In the genomic region with DNA sequence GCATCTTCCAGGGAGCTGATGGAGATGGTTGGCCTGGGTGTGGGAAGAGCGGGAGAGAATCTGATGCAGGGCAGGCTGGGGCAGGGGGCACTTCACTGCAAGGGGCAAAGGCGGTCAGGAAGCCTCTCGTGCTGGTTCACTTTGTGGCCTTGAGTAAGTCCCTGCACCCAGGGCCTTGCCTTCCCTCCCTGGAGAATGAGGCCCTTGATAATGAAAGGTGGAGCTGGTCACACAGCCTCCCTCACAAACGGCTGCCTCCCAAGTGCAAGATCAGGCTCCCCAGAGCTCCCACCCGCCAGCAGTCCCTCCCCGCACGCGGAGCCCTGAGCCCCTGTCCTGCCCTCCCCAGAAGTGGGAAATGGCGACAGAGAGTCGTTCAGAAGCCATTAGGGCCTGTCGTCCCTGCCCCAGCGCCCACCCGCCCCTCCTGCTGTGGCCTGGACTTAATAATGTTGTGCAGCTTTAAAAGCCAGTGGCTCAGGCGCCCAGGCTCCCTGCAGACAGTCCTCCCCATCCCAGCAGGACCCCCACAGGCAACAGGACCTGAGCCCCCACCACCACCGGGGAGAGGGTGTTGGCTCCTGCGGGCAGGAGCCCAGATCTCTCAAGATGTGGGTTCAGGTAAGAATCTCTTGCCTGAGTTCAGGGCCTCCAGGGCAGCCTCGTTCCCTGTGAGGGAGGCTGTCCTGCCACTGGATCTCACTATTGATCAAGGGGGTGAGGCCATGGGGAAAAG, we compare ENCODE assay signal across 11 cellular contexts.
"Had no signal": no experiment of that assay in that cellular context is flagged by ENCODE, and none has a peak within 500 bp of the region (broad histone marks: within the 10 kb centered on the region; RNA-seq: fewer than 3 reads in every experiment).

No MANE protein-coding gene starts in this region.

- H3K36me3 Mint-ChIP-seq: activated naive CD8-positive, alpha-beta T cell; naive thymus-derived CD8-positive, alpha-beta T cell had no signal

- H3K27ac Mint-ChIP-seq: activated naive CD8-positive, alpha-beta T cell had no signal

- H3K4me3 ChIP-seq: psoas muscle, tibial artery had no signal

- H3K27me3 Mint-ChIP-seq: activated naive CD8-positive, alpha-beta T cell had no signal

- H3K4me3 Mint-ChIP-seq: activated naive CD8-positive, alpha-beta T cell; naive thymus-derived CD8-positive, alpha-beta T cell had no signal

- H3K4me1 ChIP-seq: tibial artery had no signal

- H3K27ac ChIP-seq: epithelial cell of prostate, psoas muscle, tibial artery had no signal

- DNase-seq: activated gamma-delta T cell; foreskin fibroblast; naive thymus-derived CD8-positive, alpha-beta T cell; psoas muscle; right cardiac atrium; stimulated activated naive CD8-positive, alpha-beta T cell treated with anti-CD3 and anti-CD28 coated beads, Interleukin-15, Interleukin-2, amounts not matched to agents 100 U/mL and 50 U/mL, for 24 hours; substantia nigra; T-helper 1 cell; tibial artery had no signal

- H3K9me3 ChIP-seq: psoas muscle, tibial artery had no signal

- H3K36me3 ChIP-seq: tibial artery had no signal

- ATAC-seq: naive thymus-derived CD8-positive, alpha-beta T cell; psoas muscle; right cardiac atrium had no signal

- H3K9me3 Mint-ChIP-seq: naive thymus-derived CD8-positive, alpha-beta T cell had no signal
